12 cellular contexts compared by ENCODE assay signal in genomic region chr18:8611916-8612576, GRCh38. TPM values are rescaled to one million over a fixed set of nuclear protein-coding genes. Genes with fewer than 3 reads are reported as not detected.
DNase-seq lines count a peak whose midpoint lies in the region; ATAC-seq and TF ChIP-seq lines count a peak whose summit lies in the region.
"Had no signal": no experiment of that assay in that cellular context is flagged by ENCODE, and none has a peak within 500 bp of the region (broad histone marks: within the 10 kb centered on the region; RNA-seq: fewer than 3 reads in every experiment).

No MANE protein-coding gene starts in this region.

- H3K4me3 Mint-ChIP-seq in activated naive CD8-positive, alpha-beta T cell treated with anti-CD3 and anti-CD28 coated beads, Interleukin-2, amount 50 U/mL, for 24 hours, result peak overlapping the region; percentile 89

- DNase-seq in GM12864 (ENCODE audit: low read depth) (no peak), mesendoderm (no peak), GM19240 (ENCODE audit: insufficient read length, low spot score) (no peak), NK-92 (lab: John Stamatoyannopoulos, UW; ENCODE audit: unreplicated experiment) (no peak)
- no peak for DNase-seq in activated naive CD8-positive, alpha-beta T cell treated with anti-CD3 and anti-CD28 coated beads, Interleukin-2, amount 50 U/mL, for 24 hours
- DNase-seq in effector memory CD4-positive, alpha-beta T cell, result no peak
- DNase-seq: hippocampal formation; SHP77; stimulated activated CD4-positive, alpha-beta T cell treated with anti-CD3 and anti-CD28 coated beads, Interleukin-2, amount 100 ng/mL, for 48 hours; upper lobe of left lung had no signal

- TF ChIP-seq CTCF in GM12864 (IDR thresholded peaks at IDR 0.05; ENCODE audit: low read depth, low read length, missing control alignments), result no peak

- no peaks in the 10 kb centered on the region for H3K27me3 ChIP-seq in BLaER1
- H3K27me3 ChIP-seq in mesendoderm (ENCODE audit: insufficient read depth, low read length, poor library complexity), result no peaks in the 10 kb centered on the region
- H3K27me3 ChIP-seq in effector memory CD4-positive, alpha-beta T cell (replicated peaks; ENCODE audit: control insufficient read depth, insufficient read depth, low read length, poor library complexity, severe bottlenecking), result no peaks in the 10 kb centered on the region
- H3K27me3 ChIP-seq: upper lobe of left lung had no signal

- H3K4me1 Mint-ChIP-seq in activated naive CD8-positive, alpha-beta T cell treated with anti-CD3 and anti-CD28 coated beads, Interleukin-2, amount 50 U/mL, for 24 hours, result peaks cover 77% of the 10 kb centered on the region

- no peaks in the 10 kb centered on the region for H3K9me3 Mint-ChIP-seq in activated naive CD8-positive, alpha-beta T cell treated with anti-CD3 and anti-CD28 coated beads, Interleukin-2, amount 50 U/mL, for 24 hours

- no peak overlapping the region for H3K23ac ChIP-seq in mesendoderm (ENCODE audit: low read length)

- H3K4me1 ChIP-seq in BLaER1, result peaks cover 52% of the 10 kb centered on the region
- H3K4me1 ChIP-seq in mesendoderm (ENCODE audit: control insufficient read depth, low read depth, low read length), result peaks cover 6% of the 10 kb centered on the region
- peaks cover 18% of the 10 kb centered on the region for H3K4me1 ChIP-seq in effector memory CD4-positive, alpha-beta T cell (ENCODE audit: control insufficient read depth, insufficient read depth, low read length, poor library complexity, severe bottlenecking)

- H4K20me1 ChIP-seq in BLaER1, result peaks cover 75% of the 10 kb centered on the region

- H2BK15ac ChIP-seq in mesendoderm (replicated peaks; ENCODE audit: low read depth), result no peak overlapping the region

- H3K27ac ChIP-seq in BLaER1, result no peak overlapping the region
- H3K27ac ChIP-seq in mesendoderm (ENCODE audit: low read depth, low read length), result no peak overlapping the region
- H3K27ac ChIP-seq in effector memory CD4-positive, alpha-beta T cell (ENCODE audit: insufficient read depth, low read length, poor library complexity, severe bottlenecking), result no peak overlapping the region

- H4K5ac ChIP-seq in mesendoderm (ENCODE audit: low read length), result no peak overlapping the region

- no peaks in the 10 kb centered on the region for H3K9me3 ChIP-seq in BLaER1
- H3K9me3 ChIP-seq in effector memory CD4-positive, alpha-beta T cell (ENCODE audit: control insufficient read depth, low read length), result no peaks in the 10 kb centered on the region
- H3K9me3 ChIP-seq: upper lobe of left lung had no signal

- no peak overlapping the region for H3K4ac ChIP-seq in mesendoderm (ENCODE audit: low read depth, low read length)

- no peak overlapping the region for H2BK120ac ChIP-seq in mesendoderm (ENCODE audit: low read depth, low read length)

- no peak overlapping the region for H3K56ac ChIP-seq in mesendoderm (ENCODE audit: low read length)

- H3K79me1 ChIP-seq in mesendoderm (ENCODE audit: low read length), result peaks cover 2% of the 10 kb centered on the region

- H3K79me2 ChIP-seq in mesendoderm (ENCODE audit: control insufficient read depth, insufficient read depth, low read length), result peaks cover 65% of the 10 kb centered on the region

- no peak overlapping the region; the same call in 1 of the 2 replicates for H3K4me3 ChIP-seq in BLaER1
- peak overlapping the region; percentile 93; the same call in 1 of the 2 replicates for H3K4me3 ChIP-seq in GM12864 (ENCODE audit: low read depth, low read length)
- H3K4me3 ChIP-seq in mesendoderm (ENCODE audit: low read length), result no peak overlapping the region
- no peak overlapping the region for H3K4me3 ChIP-seq in effector memory CD4-positive, alpha-beta T cell (ENCODE audit: insufficient read depth, low read depth, low read length, poor library complexity, severe bottlenecking)

- WGBS in mesendoderm (ENCODE audit: extremely low coverage, insufficient coverage, low lambda C conversion rate), result no CpG with 5 or more reads among the region's 17 CpGs

- H4K8ac ChIP-seq in mesendoderm (ENCODE audit: low read depth, low read length), result no peak overlapping the region

- no peak overlapping the region for H2BK5ac ChIP-seq in mesendoderm (ENCODE audit: low read length)

- H3K4me2 ChIP-seq in BLaER1 (peak overlapping the region; percentile 94), mesendoderm (ENCODE audit: low read length) (no peak overlapping the region)

- H3K18ac ChIP-seq in mesendoderm (ENCODE audit: low read length), result no peak overlapping the region

- H3K9ac ChIP-seq in BLaER1 (no peak overlapping the region), mesendoderm (ENCODE audit: low read length) (peak overlapping the region; percentile 29)

- H3K27ac Mint-ChIP-seq in activated naive CD8-positive, alpha-beta T cell treated with anti-CD3 and anti-CD28 coated beads, Interleukin-2, amount 50 U/mL, for 24 hours, result no peak overlapping the region

- H3K27me3 Mint-ChIP-seq in activated naive CD8-positive, alpha-beta T cell treated with anti-CD3 and anti-CD28 coated beads, Interleukin-2, amount 50 U/mL, for 24 hours, result no peaks in the 10 kb centered on the region

- ATAC-seq in activated naive CD8-positive, alpha-beta T cell treated with anti-CD3 and anti-CD28 coated beads, Interleukin-2, amount 50 U/mL, for 24 hours, result no peak
- no peak for ATAC-seq in GM21737 (IDR thresholded peaks at IDR 0.05; ENCODE audit: unreplicated experiment)

- H3K36me3 ChIP-seq in BLaER1 (peaks cover 49% of the 10 kb centered on the region), mesendoderm (ENCODE audit: control insufficient read depth, insufficient read depth, low read length) (no peaks in the 10 kb centered on the region)
- H3K36me3 ChIP-seq in effector memory CD4-positive, alpha-beta T cell (ENCODE audit: control insufficient read depth, insufficient read depth, low read length), result no peaks in the 10 kb centered on the region

- H2AK5ac ChIP-seq in mesendoderm (ENCODE audit: low read length), result no peak overlapping the region

- peaks cover 34% of the 10 kb centered on the region for H3K36me3 Mint-ChIP-seq in activated naive CD8-positive, alpha-beta T cell treated with anti-CD3 and anti-CD28 coated beads, Interleukin-2, amount 50 U/mL, for 24 hours (ENCODE audit: low read depth)

RNA-seq across cellular contexts. Expression of gene RAB12, which starts 2.8 kb away (rescaled TPM):
- polyA plus RNA-seq in mesendoderm (2013, experiment 1 of 2), result 25.0 TPM
- 24.3 TPM for polyA plus RNA-seq in mesendoderm (2013, experiment 2 of 2)
